ENCODE assay signal across 5 cellular contexts in genomic region chr3:70763894-70764293, GRCh38.
"Had no signal": no experiment of that assay in that cellular context is flagged by ENCODE, and none has a peak within 500 bp of the region (broad histone marks: within the 10 kb centered on the region; RNA-seq: fewer than 3 reads in every experiment).

No MANE protein-coding gene starts in this region.

- H3K4me1 Mint-ChIP-seq: GM23338, H9 had no signal

- ATAC-seq: GM23338, K562 had no signal

- H3K4me3 Mint-ChIP-seq: GM23338, H9 had no signal

- H3K9me3 Mint-ChIP-seq: GM23338, H9 had no signal

- DNase-seq: H9, HCEC 1CT, IMR-90 had no signal

- H3K27ac Mint-ChIP-seq: GM23338, H9 had no signal
